Comparison of ENCODE assay signal across 8 cellular contexts in the genomic region with DNA sequence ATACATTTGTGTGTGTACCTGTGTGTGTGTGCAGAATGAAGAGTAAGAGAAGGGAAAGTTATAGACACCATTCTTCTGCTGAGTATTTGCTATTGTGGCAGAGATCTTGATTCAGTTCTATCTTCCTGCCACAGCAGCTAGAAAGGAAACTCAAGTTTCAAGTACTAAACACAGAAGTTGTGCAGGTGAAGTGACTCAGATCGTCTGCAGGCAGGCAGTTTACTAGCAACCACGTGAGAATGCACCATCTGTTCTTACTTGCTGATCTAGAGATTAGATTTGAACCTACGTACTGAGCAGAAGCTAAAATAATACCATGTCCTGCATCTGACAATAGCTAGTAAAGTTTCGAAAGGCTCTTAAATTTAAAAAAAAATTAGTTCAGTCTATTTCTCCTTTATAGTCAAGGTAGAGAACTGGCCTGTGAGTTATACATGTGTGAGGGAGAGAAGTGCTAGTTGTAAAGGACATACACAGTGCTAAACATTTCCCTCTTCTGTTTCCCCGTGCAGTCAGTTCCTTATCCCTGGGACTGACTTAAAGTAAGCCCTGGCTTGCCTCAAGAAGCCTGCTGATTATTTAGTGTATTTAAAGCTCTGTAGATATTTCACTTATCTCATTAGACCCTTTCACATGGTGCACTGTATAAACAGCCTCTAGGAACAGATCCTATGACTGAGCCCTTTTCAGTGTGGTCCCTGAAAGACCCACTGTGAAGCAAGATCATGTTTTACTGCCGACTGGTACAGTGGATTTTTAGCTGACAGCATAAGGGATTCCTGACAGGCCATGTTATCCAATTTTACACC. TPM values are rescaled to one million over a fixed set of nuclear protein-coding genes. Genes with fewer than 3 reads are reported as not detected.
A peak's percentile ranks its signal among the peaks of the same experiment; 100 is the strongest.
DNase-seq lines count a peak whose midpoint lies in the region; ATAC-seq and TF ChIP-seq lines count a peak whose summit lies in the region.

No MANE protein-coding gene starts in this region.

- DNase-seq in AG09309 (ENCODE audit: low read depth) (peak; percentile 55), WTC11 (ENCODE audit: low spot score) (no peak), left lobe of liver (ENCODE audit: low spot score) (no peak), NCI-H526 treated with DMSO at 0.1 percent for 48 hours (lab: John Stamatoyannopoulos, UW) (no peak), psoas muscle (no peak), GM19240 (ENCODE audit: insufficient read length, low spot score) (no peak)

- H3K4me3 ChIP-seq in AG09309 (ENCODE audit: control insufficient read depth, low read depth, low read length) (no peak overlapping the region), psoas muscle (no peak overlapping the region)

- H3K36me3 ChIP-seq in psoas muscle (ENCODE audit: insufficient read depth in 1 of 2, low read depth in 1 of 2) = no peaks in the 10 kb centered on the region

- CTCF ChIA-PET in WTC11 (lab: Charles Lee) = interaction anchor here (1.0 kb wide), 1 partner anchor 68 kb away, joined by 3 read pairs; a partner anchor contains a TSS

- intact Hi-C loops in psoas muscle (cut with DNase I) = loop anchor here in 1 of 2 donors (5.0 kb wide), 1 partner anchor 173 kb away; no protein-coding TSS in a partner anchor

- no peaks in the 10 kb centered on the region for H3K27me3 ChIP-seq in psoas muscle (ENCODE audit: insufficient read depth in 3 of 3, low read length in 2 of 3)

- no peaks in the 10 kb centered on the region for H3K4me1 ChIP-seq in psoas muscle

- POLR2A ChIA-PET in WTC11 (lab: Charles Lee) = no interaction called here

- H3K4me3 Mint-ChIP-seq in WTC11 = no peak overlapping the region

- 45 to 46% (median 46%) methylated on average over 6 of the region's 6 CpGs for WGBS in psoas muscle, 3 donors

- peaks cover 39% of the 10 kb centered on the region for H3K4me1 Mint-ChIP-seq in WTC11

- ATAC-seq in GM18870 (IDR thresholded peaks at IDR 0.05; ENCODE audit: unreplicated experiment) (peak; percentile 76), HG03439 (IDR thresholded peaks at IDR 0.05; ENCODE audit: unreplicated experiment) (peak; percentile 84), WTC11 (peak; percentile 42), left lobe of liver (peak; percentile 71), psoas muscle (no peak)

- no peaks in the 10 kb centered on the region for H3K36me3 Mint-ChIP-seq in WTC11

- H3K9me3 ChIP-seq in psoas muscle = no peaks in the 10 kb centered on the region

- H3K27ac Mint-ChIP-seq in WTC11 = no peak overlapping the region

- no peak overlapping the region for H3K27ac ChIP-seq in psoas muscle

- no peaks in the 10 kb centered on the region for H3K9me3 Mint-ChIP-seq in WTC11

- H3K27me3 Mint-ChIP-seq in WTC11 (ENCODE audit: low read depth) = no peaks in the 10 kb centered on the region

- TF ChIP-seq CTCF in AG09309 (IDR thresholded peaks at IDR 0.05; ENCODE audit: control insufficient read depth, insufficient read depth, low read depth, low read length, missing control alignments) (no peak), WTC11 (IDR thresholded peaks at IDR 0.05) (no peak), psoas muscle (IDR thresholded peaks at IDR 0.05) (no peak)

TF ChIP-seq in WTC11, 78 proteins besides CTCF, POLR2A, EP300 and RAD21:
- TF ChIP-seq TP53 (CRISPR knock-in tag; IDR thresholded peaks at IDR 0.05) (no peak), CREM (CRISPR knock-in tag; IDR thresholded peaks at IDR 0.05) (no peak), TCF7 (CRISPR knock-in tag; IDR thresholded peaks at IDR 0.05; ENCODE audit: low read depth) (no peak), FOXJ3 (CRISPR knock-in tag; IDR thresholded peaks at IDR 0.05; ENCODE audit: borderline replicate concordance) (no peak), NFYB (CRISPR knock-in tag; conservative IDR thresholded peaks at IDR 0.05; ENCODE audit: low read depth) (no peak), ZNF219 (CRISPR knock-in tag; IDR thresholded peaks at IDR 0.05; ENCODE audit: borderline replicate concordance) (no peak), PRRX2 (CRISPR knock-in tag; IDR thresholded peaks at IDR 0.05) (no peak), EMX1 (CRISPR knock-in tag; IDR thresholded peaks at IDR 0.05) (no peak)
- TF ChIP-seq, protein P1, sequence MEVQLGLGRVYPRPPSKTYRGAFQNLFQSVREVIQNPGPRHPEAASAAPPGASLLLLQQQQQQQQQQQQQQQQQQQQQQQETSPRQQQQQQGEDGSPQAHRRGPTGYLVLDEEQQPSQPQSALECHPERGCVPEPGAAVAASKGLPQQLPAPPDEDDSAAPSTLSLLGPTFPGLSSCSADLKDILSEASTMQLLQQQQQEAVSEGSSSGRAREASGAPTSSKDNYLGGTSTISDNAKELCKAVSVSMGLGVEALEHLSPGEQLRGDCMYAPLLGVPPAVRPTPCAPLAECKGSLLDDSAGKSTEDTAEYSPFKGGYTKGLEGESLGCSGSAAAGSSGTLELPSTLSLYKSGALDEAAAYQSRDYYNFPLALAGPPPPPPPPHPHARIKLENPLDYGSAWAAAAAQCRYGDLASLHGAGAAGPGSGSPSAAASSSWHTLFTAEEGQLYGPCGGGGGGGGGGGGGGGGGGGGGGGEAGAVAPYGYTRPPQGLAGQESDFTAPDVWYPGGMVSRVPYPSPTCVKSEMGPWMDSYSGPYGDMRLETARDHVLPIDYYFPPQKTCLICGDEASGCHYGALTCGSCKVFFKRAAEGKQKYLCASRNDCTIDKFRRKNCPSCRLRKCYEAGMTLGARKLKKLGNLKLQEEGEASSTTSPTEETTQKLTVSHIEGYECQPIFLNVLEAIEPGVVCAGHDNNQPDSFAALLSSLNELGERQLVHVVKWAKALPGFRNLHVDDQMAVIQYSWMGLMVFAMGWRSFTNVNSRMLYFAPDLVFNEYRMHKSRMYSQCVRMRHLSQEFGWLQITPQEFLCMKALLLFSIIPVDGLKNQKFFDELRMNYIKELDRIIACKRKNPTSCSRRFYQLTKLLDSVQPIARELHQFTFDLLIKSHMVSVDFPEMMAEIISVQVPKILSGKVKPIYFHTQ (CRISPR knock-in tag; IDR thresholded peaks at IDR 0.05) = no peak
- TF ChIP-seq, protein P2, sequence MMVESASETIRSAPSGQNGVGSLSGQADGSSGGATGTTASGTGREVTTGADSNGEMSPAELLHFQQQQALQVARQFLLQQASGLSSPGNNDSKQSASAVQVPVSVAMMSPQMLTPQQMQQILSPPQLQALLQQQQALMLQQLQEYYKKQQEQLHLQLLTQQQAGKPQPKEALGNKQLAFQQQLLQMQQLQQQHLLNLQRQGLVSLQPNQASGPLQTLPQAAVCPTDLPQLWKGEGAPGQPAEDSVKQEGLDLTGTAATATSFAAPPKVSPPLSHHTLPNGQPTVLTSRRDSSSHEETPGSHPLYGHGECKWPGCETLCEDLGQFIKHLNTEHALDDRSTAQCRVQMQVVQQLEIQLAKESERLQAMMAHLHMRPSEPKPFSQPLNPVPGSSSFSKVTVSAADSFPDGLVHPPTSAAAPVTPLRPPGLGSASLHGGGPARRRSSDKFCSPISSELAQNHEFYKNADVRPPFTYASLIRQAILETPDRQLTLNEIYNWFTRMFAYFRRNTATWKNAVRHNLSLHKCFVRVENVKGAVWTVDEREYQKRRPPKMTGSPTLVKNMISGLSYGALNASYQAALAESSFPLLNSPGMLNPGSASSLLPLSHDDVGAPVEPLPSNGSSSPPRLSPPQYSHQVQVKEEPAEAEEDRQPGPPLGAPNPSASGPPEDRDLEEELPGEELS (CRISPR knock-in tag; IDR thresholded peaks at IDR 0.05) = no peak
- TF ChIP-seq, protein P3, sequence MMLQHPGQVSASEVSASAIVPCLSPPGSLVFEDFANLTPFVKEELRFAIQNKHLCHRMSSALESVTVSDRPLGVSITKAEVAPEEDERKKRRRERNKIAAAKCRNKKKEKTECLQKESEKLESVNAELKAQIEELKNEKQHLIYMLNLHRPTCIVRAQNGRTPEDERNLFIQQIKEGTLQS (CRISPR knock-in tag; conservative IDR thresholded peaks at IDR 0.05) = no peak
- TF ChIP-seq, protein P4, sequence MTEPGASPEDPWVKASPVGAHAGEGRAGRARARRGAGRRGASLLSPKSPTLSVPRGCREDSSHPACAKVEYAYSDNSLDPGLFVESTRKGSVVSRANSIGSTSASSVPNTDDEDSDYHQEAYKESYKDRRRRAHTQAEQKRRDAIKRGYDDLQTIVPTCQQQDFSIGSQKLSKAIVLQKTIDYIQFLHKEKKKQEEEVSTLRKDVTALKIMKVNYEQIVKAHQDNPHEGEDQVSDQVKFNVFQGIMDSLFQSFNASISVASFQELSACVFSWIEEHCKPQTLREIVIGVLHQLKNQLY (CRISPR knock-in tag; IDR thresholded peaks at IDR 0.05) = no peak
- TF ChIP-seq, protein P5, sequence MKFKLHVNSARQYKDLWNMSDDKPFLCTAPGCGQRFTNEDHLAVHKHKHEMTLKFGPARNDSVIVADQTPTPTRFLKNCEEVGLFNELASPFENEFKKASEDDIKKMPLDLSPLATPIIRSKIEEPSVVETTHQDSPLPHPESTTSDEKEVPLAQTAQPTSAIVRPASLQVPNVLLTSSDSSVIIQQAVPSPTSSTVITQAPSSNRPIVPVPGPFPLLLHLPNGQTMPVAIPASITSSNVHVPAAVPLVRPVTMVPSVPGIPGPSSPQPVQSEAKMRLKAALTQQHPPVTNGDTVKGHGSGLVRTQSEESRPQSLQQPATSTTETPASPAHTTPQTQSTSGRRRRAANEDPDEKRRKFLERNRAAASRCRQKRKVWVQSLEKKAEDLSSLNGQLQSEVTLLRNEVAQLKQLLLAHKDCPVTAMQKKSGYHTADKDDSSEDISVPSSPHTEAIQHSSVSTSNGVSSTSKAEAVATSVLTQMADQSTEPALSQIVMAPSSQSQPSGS (CRISPR knock-in tag; IDR thresholded peaks at IDR 0.05; ENCODE audit: borderline replicate concordance, low read depth) = no peak

RNA-seq across cellular contexts. Expression of a gene that starts 45.0 kb away (rescaled TPM):
- total RNA-seq in WTC11 (2021) (not detected in 3 replicates), left lobe of liver (2.2 TPM), psoas muscle (1 to 10 TPM in 2 of 4 donors, under 1 TPM in 2; 0.07 to 1.3 (median 0.79) TPM)
- polyA plus RNA-seq in psoas muscle = 1 to 10 TPM in 1 of 3 donors, under 1 TPM in 2; 0.18 to 1.6 (median 0.52) TPM

Comparison
In these comparisons a context has a peak if more than half of its experiments do, and no peak if none do; other contexts are left out.
1. ATAC-seq: peak in GM18870 (single experiment), HG03439 (single experiment), WTC11 (single experiment) and left lobe of liver (single experiment); none in psoas muscle (0 of 4).